ENCODE assay signal across 2 cellular contexts in the genomic region with DNA sequence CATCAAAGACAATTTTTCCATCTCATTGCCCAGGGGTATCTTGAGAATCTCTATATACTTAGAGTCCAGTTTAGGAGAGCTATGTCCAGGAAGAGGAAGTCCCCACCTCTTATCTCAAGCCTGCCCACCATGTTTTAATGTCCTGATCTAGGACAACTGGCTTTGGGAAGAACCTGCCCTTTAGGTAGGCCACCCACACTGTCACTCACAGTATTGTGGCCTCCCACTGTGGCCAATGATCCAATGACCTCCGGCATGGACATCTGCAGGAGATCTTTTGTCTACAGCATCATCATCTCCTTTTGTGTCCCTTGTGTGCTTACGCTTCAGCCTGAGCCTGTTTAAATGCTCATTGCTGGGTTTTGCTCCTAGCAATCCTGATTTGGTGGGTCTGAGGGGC.
TF ChIP-seq lines count a peak whose summit lies in the region.

No MANE protein-coding gene starts in this region.

TF ChIP-seq in GM23338, 12 proteins besides CTCF, POLR2A, EP300 and RAD21:
- TF ChIP-seq, protein P1, sequence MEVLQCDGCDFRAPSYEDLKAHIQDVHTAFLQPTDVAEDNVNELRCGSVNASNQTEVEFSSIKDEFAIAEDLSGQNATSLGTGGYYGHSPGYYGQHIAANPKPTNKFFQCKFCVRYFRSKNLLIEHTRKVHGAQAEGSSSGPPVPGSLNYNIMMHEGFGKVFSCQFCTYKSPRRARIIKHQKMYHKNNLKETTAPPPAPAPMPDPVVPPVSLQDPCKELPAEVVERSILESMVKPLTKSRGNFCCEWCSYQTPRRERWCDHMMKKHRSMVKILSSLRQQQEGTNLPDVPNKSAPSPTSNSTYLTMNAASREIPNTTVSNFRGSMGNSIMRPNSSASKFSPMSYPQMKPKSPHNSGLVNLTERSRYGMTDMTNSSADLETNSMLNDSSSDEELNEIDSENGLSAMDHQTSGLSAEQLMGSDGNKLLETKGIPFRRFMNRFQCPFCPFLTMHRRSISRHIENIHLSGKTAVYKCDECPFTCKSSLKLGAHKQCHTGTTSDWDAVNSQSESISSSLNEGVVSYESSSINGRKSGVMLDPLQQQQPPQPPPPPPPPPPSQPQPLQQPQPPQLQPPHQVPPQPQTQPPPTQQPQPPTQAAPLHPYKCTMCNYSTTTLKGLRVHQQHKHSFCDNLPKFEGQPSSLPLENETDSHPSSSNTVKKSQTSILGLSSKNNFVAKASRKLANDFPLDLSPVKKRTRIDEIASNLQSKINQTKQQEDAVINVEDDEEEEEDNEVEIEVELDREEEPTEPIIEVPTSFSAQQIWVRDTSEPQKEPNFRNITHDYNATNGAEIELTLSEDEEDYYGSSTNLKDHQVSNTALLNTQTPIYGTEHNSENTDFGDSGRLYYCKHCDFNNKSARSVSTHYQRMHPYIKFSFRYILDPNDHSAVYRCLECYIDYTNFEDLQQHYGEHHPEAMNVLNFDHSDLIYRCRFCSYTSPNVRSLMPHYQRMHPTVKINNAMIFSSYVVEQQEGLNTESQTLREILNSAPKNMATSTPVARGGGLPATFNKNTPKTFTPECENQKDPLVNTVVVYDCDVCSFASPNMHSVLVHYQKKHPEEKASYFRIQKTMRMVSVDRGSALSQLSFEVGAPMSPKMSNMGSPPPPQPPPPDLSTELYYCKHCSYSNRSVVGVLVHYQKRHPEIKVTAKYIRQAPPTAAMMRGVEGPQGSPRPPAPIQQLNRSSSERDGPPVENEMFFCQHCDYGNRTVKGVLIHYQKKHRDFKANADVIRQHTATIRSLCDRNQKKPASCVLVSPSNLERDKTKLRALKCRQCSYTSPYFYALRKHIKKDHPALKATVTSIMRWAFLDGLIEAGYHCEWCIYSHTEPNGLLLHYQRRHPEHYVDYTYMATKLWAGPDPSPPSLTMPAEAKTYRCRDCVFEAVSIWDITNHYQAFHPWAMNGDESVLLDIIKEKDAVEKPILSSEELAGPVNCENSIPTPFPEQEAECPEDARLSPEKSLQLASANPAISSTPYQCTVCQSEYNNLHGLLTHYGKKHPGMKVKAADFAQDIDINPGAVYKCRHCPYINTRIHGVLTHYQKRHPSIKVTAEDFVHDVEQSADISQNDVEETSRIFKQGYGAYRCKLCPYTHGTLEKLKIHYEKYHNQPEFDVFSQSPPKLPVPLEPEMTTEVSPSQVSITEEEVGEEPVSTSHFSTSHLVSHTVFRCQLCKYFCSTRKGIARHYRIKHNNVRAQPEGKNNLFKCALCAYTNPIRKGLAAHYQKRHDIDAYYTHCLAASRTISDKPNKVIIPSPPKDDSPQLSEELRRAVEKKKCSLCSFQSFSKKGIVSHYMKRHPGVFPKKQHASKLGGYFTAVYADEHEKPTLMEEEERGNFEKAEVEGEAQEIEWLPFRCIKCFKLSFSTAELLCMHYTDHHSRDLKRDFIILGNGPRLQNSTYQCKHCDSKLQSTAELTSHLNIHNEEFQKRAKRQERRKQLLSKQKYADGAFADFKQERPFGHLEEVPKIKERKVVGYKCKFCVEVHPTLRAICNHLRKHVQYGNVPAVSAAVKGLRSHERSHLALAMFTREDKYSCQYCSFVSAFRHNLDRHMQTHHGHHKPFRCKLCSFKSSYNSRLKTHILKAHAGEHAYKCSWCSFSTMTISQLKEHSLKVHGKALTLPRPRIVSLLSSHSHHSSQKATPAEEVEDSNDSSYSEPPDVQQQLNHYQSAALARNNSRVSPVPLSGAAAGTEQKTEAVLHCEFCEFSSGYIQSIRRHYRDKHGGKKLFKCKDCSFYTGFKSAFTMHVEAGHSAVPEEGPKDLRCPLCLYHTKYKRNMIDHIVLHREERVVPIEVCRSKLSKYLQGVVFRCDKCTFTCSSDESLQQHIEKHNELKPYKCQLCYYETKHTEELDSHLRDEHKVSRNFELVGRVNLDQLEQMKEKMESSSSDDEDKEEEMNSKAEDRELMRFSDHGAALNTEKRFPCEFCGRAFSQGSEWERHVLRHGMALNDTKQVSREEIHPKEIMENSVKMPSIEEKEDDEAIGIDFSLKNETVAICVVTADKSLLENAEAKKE (CRISPR knock-in tag; IDR thresholded peaks at IDR 0.05): no peak
- TF ChIP-seq POLR2AphosphoS5 (IDR thresholded peaks at IDR 0.05; ENCODE audit: low read depth): no peak
- no peak for TF ChIP-seq STAT1 (IDR thresholded peaks at IDR 0.05; ENCODE audit: unreplicated experiment)
- no peak for TF ChIP-seq EZH2 (IDR thresholded peaks at IDR 0.05; ENCODE audit: low read depth, unreplicated experiment)
- no peak for TF ChIP-seq ZNF114 (CRISPR knock-in tag; IDR thresholded peaks at IDR 0.05)
- TF ChIP-seq ZNF331 (CRISPR knock-in tag; IDR thresholded peaks at IDR 0.05; ENCODE audit: low read depth): no peak
- TF ChIP-seq CREB1 (CRISPR knock-in tag; IDR thresholded peaks at IDR 0.05; ENCODE audit: low read depth): no peak
- TF ChIP-seq, protein P2, sequence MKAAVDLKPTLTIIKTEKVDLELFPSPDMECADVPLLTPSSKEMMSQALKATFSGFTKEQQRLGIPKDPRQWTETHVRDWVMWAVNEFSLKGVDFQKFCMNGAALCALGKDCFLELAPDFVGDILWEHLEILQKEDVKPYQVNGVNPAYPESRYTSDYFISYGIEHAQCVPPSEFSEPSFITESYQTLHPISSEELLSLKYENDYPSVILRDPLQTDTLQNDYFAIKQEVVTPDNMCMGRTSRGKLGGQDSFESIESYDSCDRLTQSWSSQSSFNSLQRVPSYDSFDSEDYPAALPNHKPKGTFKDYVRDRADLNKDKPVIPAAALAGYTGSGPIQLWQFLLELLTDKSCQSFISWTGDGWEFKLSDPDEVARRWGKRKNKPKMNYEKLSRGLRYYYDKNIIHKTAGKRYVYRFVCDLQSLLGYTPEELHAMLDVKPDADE (IDR thresholded peaks at IDR 0.05): no peak
- TF ChIP-seq, protein P3, sequence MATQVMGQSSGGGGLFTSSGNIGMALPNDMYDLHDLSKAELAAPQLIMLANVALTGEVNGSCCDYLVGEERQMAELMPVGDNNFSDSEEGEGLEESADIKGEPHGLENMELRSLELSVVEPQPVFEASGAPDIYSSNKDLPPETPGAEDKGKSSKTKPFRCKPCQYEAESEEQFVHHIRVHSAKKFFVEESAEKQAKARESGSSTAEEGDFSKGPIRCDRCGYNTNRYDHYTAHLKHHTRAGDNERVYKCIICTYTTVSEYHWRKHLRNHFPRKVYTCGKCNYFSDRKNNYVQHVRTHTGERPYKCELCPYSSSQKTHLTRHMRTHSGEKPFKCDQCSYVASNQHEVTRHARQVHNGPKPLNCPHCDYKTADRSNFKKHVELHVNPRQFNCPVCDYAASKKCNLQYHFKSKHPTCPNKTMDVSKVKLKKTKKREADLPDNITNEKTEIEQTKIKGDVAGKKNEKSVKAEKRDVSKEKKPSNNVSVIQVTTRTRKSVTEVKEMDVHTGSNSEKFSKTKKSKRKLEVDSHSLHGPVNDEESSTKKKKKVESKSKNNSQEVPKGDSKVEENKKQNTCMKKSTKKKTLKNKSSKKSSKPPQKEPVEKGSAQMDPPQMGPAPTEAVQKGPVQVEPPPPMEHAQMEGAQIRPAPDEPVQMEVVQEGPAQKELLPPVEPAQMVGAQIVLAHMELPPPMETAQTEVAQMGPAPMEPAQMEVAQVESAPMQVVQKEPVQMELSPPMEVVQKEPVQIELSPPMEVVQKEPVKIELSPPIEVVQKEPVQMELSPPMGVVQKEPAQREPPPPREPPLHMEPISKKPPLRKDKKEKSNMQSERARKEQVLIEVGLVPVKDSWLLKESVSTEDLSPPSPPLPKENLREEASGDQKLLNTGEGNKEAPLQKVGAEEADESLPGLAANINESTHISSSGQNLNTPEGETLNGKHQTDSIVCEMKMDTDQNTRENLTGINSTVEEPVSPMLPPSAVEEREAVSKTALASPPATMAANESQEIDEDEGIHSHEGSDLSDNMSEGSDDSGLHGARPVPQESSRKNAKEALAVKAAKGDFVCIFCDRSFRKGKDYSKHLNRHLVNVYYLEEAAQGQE (IDR thresholded peaks at IDR 0.05; ENCODE audit: unreplicated experiment): no peak
- TF ChIP-seq JUNB (IDR thresholded peaks at IDR 0.05; ENCODE audit: unreplicated experiment): no peak

TF ChIP-seq in K562, 482 proteins besides CTCF, POLR2A, EP300 and RAD21 (continues in another document):
- TF ChIP-seq ASH1L (IDR thresholded peaks at IDR 0.05; ENCODE audit: borderline replicate concordance, low read depth, partially characterized antibody) (no peak), HDAC2 (IDR thresholded peaks at IDR 0.05) (no peak)
- TF ChIP-seq, protein P4, sequence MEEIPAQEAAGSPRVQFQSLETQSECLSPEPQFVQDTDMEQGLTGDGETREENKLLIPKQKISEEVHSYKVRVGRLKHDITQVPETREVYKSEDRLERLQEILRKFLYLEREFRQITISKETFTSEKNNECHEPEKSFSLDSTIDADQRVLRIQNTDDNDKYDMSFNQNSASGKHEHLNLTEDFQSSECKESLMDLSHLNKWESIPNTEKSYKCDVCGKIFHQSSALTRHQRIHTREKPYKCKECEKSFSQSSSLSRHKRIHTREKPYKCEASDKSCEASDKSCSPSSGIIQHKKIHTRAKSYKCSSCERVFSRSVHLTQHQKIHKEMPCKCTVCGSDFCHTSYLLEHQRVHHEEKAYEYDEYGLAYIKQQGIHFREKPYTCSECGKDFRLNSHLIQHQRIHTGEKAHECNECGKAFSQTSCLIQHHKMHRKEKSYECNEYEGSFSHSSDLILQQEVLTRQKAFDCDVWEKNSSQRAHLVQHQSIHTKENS (CRISPR knock-in tag; IDR thresholded peaks at IDR 0.05): no peak
- TF ChIP-seq, protein P5, sequence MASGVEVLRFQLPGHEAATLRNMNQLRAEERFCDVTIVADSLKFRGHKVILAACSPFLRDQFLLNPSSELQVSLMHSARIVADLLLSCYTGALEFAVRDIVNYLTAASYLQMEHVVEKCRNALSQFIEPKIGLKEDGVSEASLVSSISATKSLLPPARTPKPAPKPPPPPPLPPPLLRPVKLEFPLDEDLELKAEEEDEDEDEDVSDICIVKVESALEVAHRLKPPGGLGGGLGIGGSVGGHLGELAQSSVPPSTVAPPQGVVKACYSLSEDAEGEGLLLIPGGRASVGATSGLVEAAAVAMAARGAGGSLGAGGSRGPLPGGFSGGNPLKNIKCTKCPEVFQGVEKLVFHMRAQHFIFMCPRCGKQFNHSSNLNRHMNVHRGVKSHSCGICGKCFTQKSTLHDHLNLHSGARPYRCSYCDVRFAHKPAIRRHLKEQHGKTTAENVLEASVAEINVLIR (CRISPR knock-in tag; IDR thresholded peaks at IDR 0.05): no peak
- TF ChIP-seq, protein P6, sequence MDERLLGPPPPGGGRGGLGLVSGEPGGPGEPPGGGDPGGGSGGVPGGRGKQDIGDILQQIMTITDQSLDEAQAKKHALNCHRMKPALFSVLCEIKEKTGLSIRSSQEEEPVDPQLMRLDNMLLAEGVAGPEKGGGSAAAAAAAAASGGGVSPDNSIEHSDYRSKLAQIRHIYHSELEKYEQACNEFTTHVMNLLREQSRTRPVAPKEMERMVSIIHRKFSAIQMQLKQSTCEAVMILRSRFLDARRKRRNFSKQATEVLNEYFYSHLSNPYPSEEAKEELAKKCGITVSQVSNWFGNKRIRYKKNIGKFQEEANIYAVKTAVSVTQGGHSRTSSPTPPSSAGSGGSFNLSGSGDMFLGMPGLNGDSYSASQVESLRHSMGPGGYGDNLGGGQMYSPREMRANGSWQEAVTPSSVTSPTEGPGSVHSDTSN (CRISPR knock-in tag; IDR thresholded peaks at IDR 0.05; ENCODE audit: low read depth): no peak
- TF ChIP-seq, protein P6 (tag; conservative IDR thresholded peaks at IDR 0.05; ENCODE audit: low read depth): 0 out of 2 replicates have a peak, but pooled peaks have one; percentile 10
- TF ChIP-seq, protein P7, sequence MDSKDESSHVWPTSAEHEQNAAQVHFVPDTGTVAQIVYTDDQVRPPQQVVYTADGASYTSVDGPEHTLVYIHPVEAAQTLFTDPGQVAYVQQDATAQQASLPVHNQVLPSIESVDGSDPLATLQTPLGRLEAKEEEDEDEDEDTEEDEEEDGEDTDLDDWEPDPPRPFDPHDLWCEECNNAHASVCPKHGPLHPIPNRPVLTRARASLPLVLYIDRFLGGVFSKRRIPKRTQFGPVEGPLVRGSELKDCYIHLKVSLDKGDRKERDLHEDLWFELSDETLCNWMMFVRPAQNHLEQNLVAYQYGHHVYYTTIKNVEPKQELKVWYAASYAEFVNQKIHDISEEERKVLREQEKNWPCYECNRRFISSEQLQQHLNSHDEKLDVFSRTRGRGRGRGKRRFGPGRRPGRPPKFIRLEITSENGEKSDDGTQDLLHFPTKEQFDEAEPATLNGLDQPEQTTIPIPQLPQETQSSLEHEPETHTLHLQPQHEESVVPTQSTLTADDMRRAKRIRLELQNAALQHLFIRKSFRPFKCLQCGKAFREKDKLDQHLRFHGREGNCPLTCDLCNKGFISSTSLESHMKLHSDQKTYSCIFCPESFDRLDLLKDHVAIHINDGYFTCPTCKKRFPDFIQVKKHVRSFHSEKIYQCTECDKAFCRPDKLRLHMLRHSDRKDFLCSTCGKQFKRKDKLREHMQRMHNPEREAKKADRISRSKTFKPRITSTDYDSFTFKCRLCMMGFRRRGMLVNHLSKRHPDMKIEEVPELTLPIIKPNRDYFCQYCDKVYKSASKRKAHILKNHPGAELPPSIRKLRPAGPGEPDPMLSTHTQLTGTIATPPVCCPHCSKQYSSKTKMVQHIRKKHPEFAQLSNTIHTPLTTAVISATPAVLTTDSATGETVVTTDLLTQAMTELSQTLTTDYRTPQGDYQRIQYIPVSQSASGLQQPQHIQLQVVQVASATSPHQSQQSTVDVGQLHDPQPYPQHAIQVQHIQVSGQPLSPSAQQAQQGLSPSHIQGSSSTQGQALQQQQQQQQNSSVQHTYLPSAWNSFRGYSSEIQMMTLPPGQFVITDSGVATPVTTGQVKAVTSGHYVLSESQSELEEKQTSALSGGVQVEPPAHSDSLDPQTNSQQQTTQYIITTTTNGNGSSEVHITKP (IDR thresholded peaks at IDR 0.05; ENCODE audit: partially characterized antibody): no peak
- TF ChIP-seq, protein P8, sequence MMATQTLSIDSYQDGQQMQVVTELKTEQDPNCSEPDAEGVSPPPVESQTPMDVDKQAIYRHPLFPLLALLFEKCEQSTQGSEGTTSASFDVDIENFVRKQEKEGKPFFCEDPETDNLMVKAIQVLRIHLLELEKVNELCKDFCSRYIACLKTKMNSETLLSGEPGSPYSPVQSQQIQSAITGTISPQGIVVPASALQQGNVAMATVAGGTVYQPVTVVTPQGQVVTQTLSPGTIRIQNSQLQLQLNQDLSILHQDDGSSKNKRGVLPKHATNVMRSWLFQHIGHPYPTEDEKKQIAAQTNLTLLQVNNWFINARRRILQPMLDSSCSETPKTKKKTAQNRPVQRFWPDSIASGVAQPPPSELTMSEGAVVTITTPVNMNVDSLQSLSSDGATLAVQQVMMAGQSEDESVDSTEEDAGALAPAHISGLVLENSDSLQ (IDR thresholded peaks at IDR 0.05): peak; percentile 84
